21 cellular contexts compared by ENCODE assay signal in the genomic region with DNA sequence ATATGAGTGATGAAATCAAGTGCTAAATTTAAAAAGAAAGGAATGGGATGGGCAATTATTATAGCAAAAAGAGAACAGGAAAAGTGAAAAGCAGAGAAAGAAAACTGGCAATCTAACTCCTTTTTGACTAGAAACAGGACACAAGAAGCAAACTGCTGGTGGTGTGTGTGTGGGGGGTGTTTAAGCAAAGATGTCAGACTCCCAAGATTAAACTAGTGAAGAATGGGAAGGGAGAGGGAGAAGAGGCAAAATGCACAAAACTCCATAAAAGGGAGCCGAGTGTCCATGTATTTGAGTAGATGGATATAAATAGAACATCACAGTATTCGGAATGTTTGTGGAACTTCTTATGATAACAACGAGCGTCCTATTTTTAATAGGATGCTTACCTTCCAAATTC.
DNase-seq lines count a peak whose midpoint lies in the region; ATAC-seq and TF ChIP-seq lines count a peak whose summit lies in the region.
"Had no signal": no experiment of that assay in that cellular context is flagged by ENCODE, and none has a peak within 500 bp of the region (broad histone marks: within the 10 kb centered on the region; RNA-seq: fewer than 3 reads in every experiment).

No MANE protein-coding gene starts in this region.

- H3K9me3 ChIP-seq in osteoblast (ENCODE audit: low read depth, low read length), result no peaks in the 10 kb centered on the region
- no peaks in the 10 kb centered on the region for H3K9me3 ChIP-seq in uterus

- DNase-seq in amniotic epithelial cell (ENCODE audit: low read depth), result peak; percentile 52
- peak; percentile 13 for DNase-seq in fibroblast of peridontal ligament (ENCODE audit: extremely low read depth)
- no peak for DNase-seq in osteoblast (ENCODE audit: insufficient read length, low spot score, missing footprints)
- peak; percentile 34 to 67 for DNase-seq in uterus
- no peak for DNase-seq in activated naive CD4-positive, alpha-beta T cell treated with anti-CD3 and anti-CD28 coated beads, Interleukin-2, amount 50 U/mL, for 72 hours (ENCODE audit: low spot score in 2 of 2)
- no peak for DNase-seq in activated CD4-positive, CD25-positive, alpha-beta regulatory T cell treated with anti-CD3 and anti-CD28 coated beads, Interleukin-2, amount 50 U/mL, for 72 hours
- DNase-seq: Calu3; CD4-positive, alpha-beta memory T cell; GM23248; KG1; NCI-H1048; NCI-H1436 treated with DMSO at 0.1 percent for 48 hours; NCI-H2029 treated with DMSO at 0.1 percent for 48 hours; NCI-H2171 treated with DMSO at 0.1 percent for 48 hours; NCI-H446 treated with DMSO at 0.1 percent for 48 hours; NCI-H748 treated with DMSO at 0.1 percent for 48 hours; OCI-M1; RPMI8226; SIG-M5 had no signal

- H3K4me2 ChIP-seq in osteoblast (ENCODE audit: insufficient read depth, low read length), result no peak overlapping the region

- no peak overlapping the region for H3K27ac Mint-ChIP-seq in activated naive CD4-positive, alpha-beta T cell treated with anti-CD3 and anti-CD28 coated beads, Interleukin-2, amount 50 U/mL, for 72 hours

- TF ChIP-seq POLR2A in uterus (IDR thresholded peaks at IDR 0.05), result no peak

- H3K79me2 ChIP-seq in osteoblast (ENCODE audit: insufficient read depth, low read length), result no peaks in the 10 kb centered on the region

- H3K36me3 ChIP-seq in osteoblast (ENCODE audit: insufficient read depth, low read length), result no peaks in the 10 kb centered on the region
- H3K36me3 ChIP-seq in uterus, result no peaks in the 10 kb centered on the region

- ATAC-seq in HG02588 (IDR thresholded peaks at IDR 0.05; ENCODE audit: unreplicated experiment), result no peak
- ATAC-seq in activated naive CD4-positive, alpha-beta T cell treated with anti-CD3 and anti-CD28 coated beads, Interleukin-2, amount 50 U/mL, for 72 hours, result no peak
- ATAC-seq: HCT116 had no signal

- no peak overlapping the region for H3K4me3 ChIP-seq in osteoblast (ENCODE audit: insufficient read depth, low read length)
- H3K4me3 ChIP-seq in uterus, result no peak overlapping the region
- H3K4me3 ChIP-seq: GM23248 had no signal

- H3K4me1 ChIP-seq in osteoblast (ENCODE audit: insufficient read depth, low read length) (peaks cover 35% of the 10 kb centered on the region), uterus (peaks cover 0 to 10% of the 10 kb centered on the region in 2 donors)

- H3K27ac ChIP-seq in osteoblast (ENCODE audit: low read depth, low read length) (no peak overlapping the region), uterus (peak overlapping the region; percentile 72 to 83)
- H3K27ac ChIP-seq: GM23248 had no signal

- peaks cover 0 to 4% of the 10 kb centered on the region in 2 donors for H3K9me3 Mint-ChIP-seq in activated naive CD4-positive, alpha-beta T cell treated with anti-CD3 and anti-CD28 coated beads, Interleukin-2, amount 50 U/mL, for 72 hours
- H3K9me3 Mint-ChIP-seq: CD4-positive, alpha-beta memory T cell had no signal

- no peaks in the 10 kb centered on the region for H3K27me3 ChIP-seq in osteoblast (ENCODE audit: insufficient read depth, low read length)
- H3K27me3 ChIP-seq in uterus, result no peaks in the 10 kb centered on the region

- no peaks in the 10 kb centered on the region for H4K20me1 ChIP-seq in osteoblast (ENCODE audit: insufficient read depth, low read length)

- no peak for TF ChIP-seq CTCF in osteoblast (IDR thresholded peaks at IDR 0.05; ENCODE audit: extremely low read depth, low read depth, low read length)
- TF ChIP-seq CTCF in uterus (IDR thresholded peaks at IDR 0.05), result no peak

- intact Hi-C loops in uterus (cut with DNase I; ENCODE audit: low total_unique reads), result no loop called here

- H3K36me3 Mint-ChIP-seq in activated naive CD4-positive, alpha-beta T cell treated with anti-CD3 and anti-CD28 coated beads, Interleukin-2, amount 50 U/mL, for 72 hours, result no peaks in the 10 kb centered on the region
- H3K36me3 Mint-ChIP-seq: CD4-positive, alpha-beta memory T cell had no signal

- peak overlapping the region; percentile 56 for H2AFZ ChIP-seq in osteoblast (ENCODE audit: low read length)
- H2AFZ ChIP-seq: GM23248 had no signal

Comparison
In these comparisons a context has a peak if more than half of its experiments do, and no peak if none do; other contexts are left out.
1. DNase-seq: peak in amniotic epithelial cell (single experiment), fibroblast of peridontal ligament (single experiment) and uterus (2 of 2); none in osteoblast (single experiment), activated naive CD4-positive, alpha-beta T cell treated with anti-CD3 and anti-CD28 coated beads, Interleukin-2, amount 50 U/mL, for 72 hours (0 of 2) and activated CD4-positive, CD25-positive, alpha-beta regulatory T cell treated with anti-CD3 and anti-CD28 coated beads, Interleukin-2, amount 50 U/mL, for 72 hours (single experiment).